ENCODE assay signal across 8 cellular contexts in the genomic region with DNA sequence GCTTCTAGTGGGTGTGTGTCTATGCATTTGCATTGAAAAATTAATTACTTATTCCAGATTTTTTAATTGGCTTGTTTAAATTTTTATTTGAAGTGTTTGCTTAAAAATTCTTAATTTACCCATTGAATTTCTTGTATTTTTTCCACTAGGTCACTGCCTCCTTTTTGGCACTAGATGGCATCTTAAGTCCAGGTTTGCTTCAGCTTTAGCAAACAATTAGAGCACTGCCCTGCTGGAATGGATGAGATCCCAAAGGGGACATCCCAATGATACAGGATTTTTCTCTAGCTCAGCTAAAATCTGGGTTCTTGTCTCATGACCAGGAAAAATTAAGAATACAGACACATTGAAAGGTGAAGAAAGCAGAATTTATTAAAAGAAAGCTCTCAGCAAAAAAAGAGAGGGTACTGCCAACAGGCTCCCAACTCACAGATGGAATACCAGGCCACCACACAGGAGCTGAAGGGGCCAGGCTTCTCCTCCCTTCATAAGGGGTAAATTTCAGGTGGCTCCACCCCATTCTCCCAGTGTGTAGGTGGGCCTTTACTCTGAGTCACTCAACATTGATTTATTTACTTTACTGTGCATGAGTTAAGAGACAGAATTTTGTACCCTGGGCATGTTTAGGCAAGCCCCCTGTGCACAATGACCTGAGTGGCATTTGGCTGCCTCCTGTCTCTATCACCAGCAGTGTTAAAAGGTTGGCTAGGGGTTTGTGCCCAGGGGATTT.
DNase-seq lines count a peak whose midpoint lies in the region; ATAC-seq and TF ChIP-seq lines count a peak whose summit lies in the region.

No MANE protein-coding gene starts in this region.

- H3K4me3 ChIP-seq in HEK293 (ENCODE audit: low read depth, low read length) (no peak overlapping the region), OCI-LY3 (ENCODE audit: low read length) (no peak overlapping the region), coronary artery (no peak overlapping the region)

- H3K27me3 ChIP-seq in OCI-LY3 (ENCODE audit: low read depth, low read length): no peaks in the 10 kb centered on the region

- H3K27ac ChIP-seq in HEK293 (ENCODE audit: extremely low read depth, low read depth, low read length) (no peak overlapping the region), OCI-LY3 (ENCODE audit: low read length) (no peak overlapping the region), coronary artery (no peak overlapping the region)

- no peaks in the 10 kb centered on the region for H3K36me3 ChIP-seq in HEK293 (ENCODE audit: control insufficient read depth in 2 of 2, insufficient read depth in 1 of 2, low read length in 2 of 2)
- no peaks in the 10 kb centered on the region for H3K36me3 ChIP-seq in OCI-LY3 (replicated peaks; ENCODE audit: low read depth, low read length)

- no peak overlapping the region for H3K9ac ChIP-seq in OCI-LY3 (ENCODE audit: low read length)

- TF ChIP-seq CTCF in HEK293 (tag by site-specific recombination; IDR thresholded peaks at IDR 0.05): no peak
- TF ChIP-seq CTCF in OCI-LY3 (IDR thresholded peaks at IDR 0.05; ENCODE audit: low read depth, low read length): peak; percentile 86
- no peak for TF ChIP-seq CTCF in coronary artery (IDR thresholded peaks at IDR 0.05)

- CTCF ChIA-PET in HEK293 (lab: Yijun Ruan, JAX): interaction anchor here (0.6 to 0.7 kb wide), 6 partner anchors 12 to 1272 kb away, joined by 3 to 5 read pairs (median 3); no protein-coding TSS in a partner anchor

- H4K20me1 ChIP-seq in OCI-LY3 (ENCODE audit: insufficient read depth, low read length): no peaks in the 10 kb centered on the region

- H3K4me2 ChIP-seq in OCI-LY3 (ENCODE audit: low read length): no peak overlapping the region

- H2AFZ ChIP-seq in OCI-LY3 (ENCODE audit: low read depth, low read length): no peak overlapping the region; the same call in 1 of the 2 replicates

- no peaks in the 10 kb centered on the region for H3K4me1 ChIP-seq in HEK293 (ENCODE audit: control insufficient read depth, insufficient read depth, low read length)
- H3K4me1 ChIP-seq in OCI-LY3 (ENCODE audit: low read length): no peaks in the 10 kb centered on the region

- ATAC-seq in stimulated activated naive CD8-positive, alpha-beta T cell treated with anti-CD3 and anti-CD28 coated beads, Interleukin-15, Interleukin-2, amounts not matched to agents 100 U/mL and 50 U/mL, for 24 hours: no peak
- no peak for ATAC-seq in HG03095 (IDR thresholded peaks at IDR 0.05; ENCODE audit: unreplicated experiment)
- ATAC-seq in HG02642 (IDR thresholded peaks at IDR 0.05; ENCODE audit: poor library complexity, unreplicated experiment): no peak

- H3K9me3 ChIP-seq in HEK293 (ENCODE audit: control insufficient read depth, insufficient read depth, low read depth, low read length) (no peaks in the 10 kb centered on the region), OCI-LY3 (ENCODE audit: insufficient read depth, low read length) (no peaks in the 10 kb centered on the region)

- H3K79me2 ChIP-seq in OCI-LY3 (ENCODE audit: low read length): no peaks in the 10 kb centered on the region

- DNase-seq in ELF-1 (ENCODE audit: low read depth, low spot score): peak; percentile 16
- peak; percentile 52 for DNase-seq in fibroblast of the conjunctiva (ENCODE audit: low read depth)
- DNase-seq in coronary artery (ENCODE audit: low spot score): no peak
- DNase-seq in stimulated activated naive CD8-positive, alpha-beta T cell treated with anti-CD3 and anti-CD28 coated beads, Interleukin-15, Interleukin-2, amounts not matched to agents 100 U/mL and 50 U/mL, for 24 hours: no peak

- POLR2A ChIA-PET in HEK293 (lab: Yijun Ruan, JAX): no interaction called here

TF ChIP-seq in HEK293, 187 proteins besides CTCF, POLR2A, EP300 and RAD21:
- no peak for TF ChIP-seq ZBTB17 (tag by site-specific recombination; IDR thresholded peaks at IDR 0.05)
- TF ChIP-seq ZNF776 (tag by site-specific recombination; IDR thresholded peaks at IDR 0.05; ENCODE audit: borderline replicate concordance): no peak
- TF ChIP-seq ZNF571 (tag by site-specific recombination; IDR thresholded peaks at IDR 0.05): no peak
- no peak for TF ChIP-seq ZNF202 (tag by site-specific recombination; IDR thresholded peaks at IDR 0.05; ENCODE audit: borderline replicate concordance)
- TF ChIP-seq, protein P1, sequence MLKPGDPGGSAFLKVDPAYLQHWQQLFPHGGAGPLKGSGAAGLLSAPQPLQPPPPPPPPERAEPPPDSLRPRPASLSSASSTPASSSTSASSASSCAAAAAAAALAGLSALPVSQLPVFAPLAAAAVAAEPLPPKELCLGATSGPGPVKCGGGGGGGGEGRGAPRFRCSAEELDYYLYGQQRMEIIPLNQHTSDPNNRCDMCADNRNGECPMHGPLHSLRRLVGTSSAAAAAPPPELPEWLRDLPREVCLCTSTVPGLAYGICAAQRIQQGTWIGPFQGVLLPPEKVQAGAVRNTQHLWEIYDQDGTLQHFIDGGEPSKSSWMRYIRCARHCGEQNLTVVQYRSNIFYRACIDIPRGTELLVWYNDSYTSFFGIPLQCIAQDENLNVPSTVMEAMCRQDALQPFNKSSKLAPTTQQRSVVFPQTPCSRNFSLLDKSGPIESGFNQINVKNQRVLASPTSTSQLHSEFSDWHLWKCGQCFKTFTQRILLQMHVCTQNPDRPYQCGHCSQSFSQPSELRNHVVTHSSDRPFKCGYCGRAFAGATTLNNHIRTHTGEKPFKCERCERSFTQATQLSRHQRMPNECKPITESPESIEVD (tag by site-specific recombination; IDR thresholded peaks at IDR 0.05): no peak
- no peak for TF ChIP-seq PRDM1 (tag by site-specific recombination; IDR thresholded peaks at IDR 0.05)
- TF ChIP-seq ZFP41 (tag by site-specific recombination; IDR thresholded peaks at IDR 0.05; ENCODE audit: borderline replicate concordance): no peak
- TF ChIP-seq ZNF654 (tag by site-specific recombination; IDR thresholded peaks at IDR 0.05; ENCODE audit: low read depth): peak; percentile 28
- peak; percentile 77 for TF ChIP-seq SETDB1 (IDR thresholded peaks at IDR 0.05; ENCODE audit: insufficient read length, low read length)
- no peak for TF ChIP-seq ZNF423 (tag by site-specific recombination; IDR thresholded peaks at IDR 0.05)
- TF ChIP-seq BCL11B (tag by site-specific recombination; IDR thresholded peaks at IDR 0.05; ENCODE audit: low read depth): no peak
- no peak for TF ChIP-seq ZNF114 (tag by site-specific recombination; IDR thresholded peaks at IDR 0.05)
- no peak for TF ChIP-seq ZXDB (tag by site-specific recombination; IDR thresholded peaks at IDR 0.05)

Comparison
In these comparisons a context has a peak if more than half of its experiments do, and no peak if none do; other contexts are left out.
1. DNase-seq: peak in ELF-1 (single experiment) and fibroblast of the conjunctiva (single experiment); none in coronary artery (single experiment) and stimulated activated naive CD8-positive, alpha-beta T cell treated with anti-CD3 and anti-CD28 coated beads, Interleukin-15, Interleukin-2, amounts not matched to agents 100 U/mL and 50 U/mL, for 24 hours (single experiment).